10 cellular contexts compared by ENCODE assay signal in the genomic region with DNA sequence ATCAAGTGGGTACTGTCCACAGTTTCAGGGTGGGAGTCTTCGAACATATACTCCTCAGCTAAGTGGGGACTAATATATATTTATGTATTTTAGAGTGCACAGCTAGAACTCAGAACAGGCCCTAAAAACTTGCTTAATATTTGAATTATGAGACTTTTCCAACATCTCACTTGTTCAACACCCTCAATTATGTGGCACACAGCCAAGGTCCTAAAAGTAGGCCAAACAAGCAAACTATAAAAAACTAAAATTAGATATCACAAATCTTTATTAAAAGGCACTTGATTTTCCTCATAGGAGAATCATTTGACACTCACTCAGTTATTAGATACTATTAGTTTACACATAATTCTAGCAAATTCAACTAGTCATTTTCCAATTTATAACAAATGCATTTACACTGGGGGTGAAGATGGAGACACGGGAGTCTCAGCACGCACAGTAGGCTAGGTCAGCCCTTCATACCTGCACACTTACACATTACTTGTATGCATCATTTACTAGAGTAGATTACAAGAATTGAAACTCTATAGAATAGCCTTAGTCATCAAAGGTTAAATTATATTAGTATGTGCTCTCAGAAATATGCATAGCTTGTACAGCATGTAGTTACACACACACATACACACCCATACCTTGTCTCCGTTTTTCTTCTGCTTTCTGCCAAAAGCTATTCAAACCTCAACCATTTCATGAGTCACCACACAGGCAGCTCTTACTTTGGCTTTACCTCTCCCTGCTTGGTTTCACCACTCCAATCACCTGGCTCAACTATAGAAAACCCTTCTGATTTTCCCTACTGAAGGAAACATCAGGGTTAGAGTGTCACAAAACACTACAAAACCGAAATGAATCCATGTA.
A peak's percentile ranks its signal among the peaks of the same experiment; 100 is the strongest.
DNase-seq lines count a peak whose midpoint lies in the region; ATAC-seq and TF ChIP-seq lines count a peak whose summit lies in the region.
"Had no signal": no experiment of that assay in that cellular context is flagged by ENCODE, and none has a peak within 500 bp of the region (broad histone marks: within the 10 kb centered on the region; RNA-seq: fewer than 3 reads in every experiment).

No MANE protein-coding gene starts in this region.

- H3K27ac ChIP-seq in PC-9 = peak overlapping the region; percentile 71
- peak overlapping the region; percentile 26 for H3K27ac ChIP-seq in subcutaneous abdominal adipose tissue (ENCODE audit: low read depth, low read length)
- H3K27ac ChIP-seq: colonic mucosa, upper lobe of left lung had no signal

- CTCF ChIA-PET in PC-9 (lab: Charles Lee) = interaction anchor here (0.6 kb wide), 1 partner anchor 628 kb away, joined by 4 read pairs; a partner anchor contains a TSS

- peak overlapping the region in 2 of 5 donors; percentile 30 to 44 for H3K9ac ChIP-seq in subcutaneous abdominal adipose tissue (ENCODE audit: low read length in 5 of 5)

- H3K9me3 ChIP-seq in PC-9 (ENCODE audit: insufficient read depth, low read depth) = no peaks in the 10 kb centered on the region
- H3K9me3 ChIP-seq in subcutaneous abdominal adipose tissue (ENCODE audit: control insufficient read depth in 5 of 5, low read length in 5 of 5) = no peaks in the 10 kb centered on the region
- H3K9me3 ChIP-seq: colonic mucosa, upper lobe of left lung had no signal

- peak overlapping the region; percentile 58 for H3K4me2 ChIP-seq in PC-9

- H3K36me3 ChIP-seq in H7 (replicated peaks; ENCODE audit: control insufficient read depth, insufficient read depth, low read length) (no peaks in the 10 kb centered on the region), PC-9 (ENCODE audit: low read depth) (no peaks in the 10 kb centered on the region), subcutaneous abdominal adipose tissue (ENCODE audit: control insufficient read depth in 5 of 5, insufficient read depth in 5 of 5, low read length in 5 of 5) (no peaks in the 10 kb centered on the region)
- H3K36me3 ChIP-seq: colonic mucosa, upper lobe of left lung had no signal

- no peak for TF ChIP-seq CTCF in PC-9 (conservative IDR thresholded peaks at IDR 0.05)
- no peak for TF ChIP-seq CTCF in fibroblast of villous mesenchyme (IDR thresholded peaks at IDR 0.05; ENCODE audit: insufficient read depth, low read depth, low read length)
- no peak for TF ChIP-seq CTCF in GM13976 (IDR thresholded peaks at IDR 0.05; ENCODE audit: borderline replicate concordance, control extremely low read depth, extremely low read depth, insufficient read depth, missing control alignments)

- H3K9me2 ChIP-seq in PC-9 (ENCODE audit: insufficient read depth) = no peaks in the 10 kb centered on the region

- H3K4me3 ChIP-seq in H7 (ENCODE audit: insufficient read depth, low read depth, low read length) = no peak overlapping the region
- no peak overlapping the region for H3K4me3 ChIP-seq in PC-9
- peak overlapping the region; percentile 8 for H3K4me3 ChIP-seq in fibroblast of villous mesenchyme (ENCODE audit: low read depth, low read length)
- peak overlapping the region in 4 of 5 donors; percentile 19 to 49 (median 38) for H3K4me3 ChIP-seq in subcutaneous abdominal adipose tissue (ENCODE audit: low read depth in 1 of 5, low read length in 5 of 5)
- H3K4me3 ChIP-seq: colonic mucosa, upper lobe of left lung had no signal

- H3K27me3 ChIP-seq in H7 (ENCODE audit: control insufficient read depth, insufficient read depth, low read length) = no peaks in the 10 kb centered on the region
- no peaks in the 10 kb centered on the region for H3K27me3 ChIP-seq in PC-9 (ENCODE audit: insufficient read depth, low read depth)
- no peaks in the 10 kb centered on the region for H3K27me3 ChIP-seq in subcutaneous abdominal adipose tissue (ENCODE audit: control insufficient read depth in 5 of 5, insufficient read depth in 4 of 5, low read length in 5 of 5)
- H3K27me3 ChIP-seq: colonic mucosa, upper lobe of left lung had no signal

- POLR2A ChIA-PET in PC-9 (lab: Charles Lee; ENCODE audit: unreplicated experiment) = interaction anchor here (0.5 to 0.8 kb wide), 3 partner anchors 26 to 1252 kb away, joined by 3 to 18 read pairs (median 6); no protein-coding TSS in a partner anchor

- DNase-seq in H7 = peak; percentile 16
- DNase-seq in PC-9 = peak; percentile 28 to 83
- DNase-seq in fibroblast of villous mesenchyme (ENCODE audit: low read depth) = no peak
- no peak for DNase-seq in GM13976 (ENCODE audit: low spot score)
- DNase-seq: activated CD4-positive, alpha-beta memory T cell treated with anti-CD3 and anti-CD28 coated beads, Interleukin-2, amount 10 ng/mL, durations not matched to agents 7 days and 5 days; colonic mucosa; upper lobe of left lung had no signal

- in situ Hi-C loops in GM13976 (cut with MboI; ENCODE audit: low sequenced_read_pairs, unreplicated experiment) = no loop called here

- H2AFZ ChIP-seq in PC-9 = no peak overlapping the region

- no TSS peak for BruUV-seq in PC-9 (replicated peaks; lab: Mats Ljungman, UMichigan)

- ATAC-seq in GM18907 (IDR thresholded peaks at IDR 0.05; ENCODE audit: unreplicated experiment) = no peak
- ATAC-seq in GM19455 (IDR thresholded peaks at IDR 0.05; ENCODE audit: unreplicated experiment) = no peak

- H4K20me1 ChIP-seq in PC-9 (ENCODE audit: insufficient read depth) = no peaks in the 10 kb centered on the region

- peaks cover 8% of the 10 kb centered on the region for H3F3A ChIP-seq in PC-9 (ENCODE audit: insufficient read depth, low read depth)

- H3K4me1 ChIP-seq in PC-9 (replicated peaks; ENCODE audit: insufficient read depth) (peaks cover 17% of the 10 kb centered on the region), subcutaneous abdominal adipose tissue (ENCODE audit: control insufficient read depth in 5 of 5, insufficient read depth in 5 of 5, low read length in 5 of 5) (peaks cover 3 to 50% (median 47%) of the 10 kb centered on the region in 5 donors)
- H3K4me1 ChIP-seq: colonic mucosa had no signal

- intact Hi-C loops in PC-9 (cut with micrococcal nuclease; ENCODE audit: unreplicated experiment) = no loop called here

- no peaks in the 10 kb centered on the region for H3K79me2 ChIP-seq in PC-9 (ENCODE audit: low read depth)

Comparison
In these comparisons a context has a peak if more than half of its experiments do, and no peak if none do; other contexts are left out.
1. DNase-seq: peak in H7 (single experiment) and PC-9 (2 of 2); none in fibroblast of villous mesenchyme (single experiment) and GM13976 (single experiment).
2. H3K4me3 ChIP-seq: peak in fibroblast of villous mesenchyme (single experiment) and subcutaneous abdominal adipose tissue (4 of 5); none in H7 (single experiment) and PC-9 (single experiment).